In genomic region chr3:184185461-184186183, GRCh38 we compare ENCODE assay signal across 8 cellular contexts. TPM values are rescaled to one million over a fixed set of nuclear protein-coding genes. Genes with fewer than 3 reads are reported as not detected.
A peak's percentile ranks its signal among the peaks of the same experiment; 100 is the strongest.
DNase-seq lines count a peak whose midpoint lies in the region; ATAC-seq and TF ChIP-seq lines count a peak whose summit lies in the region.

No MANE protein-coding gene starts in this region.

- peak; percentile 84 for ATAC-seq in HG03439 (IDR thresholded peaks at IDR 0.05; ENCODE audit: unreplicated experiment)
- peak; percentile 95 for ATAC-seq in activated CD4-positive, alpha-beta T cell treated with anti-CD3 and anti-CD28 coated beads for 36 hours

- peak overlapping the region; percentile 97 for H3K4me3 ChIP-seq in choroid plexus epithelial cell (ENCODE audit: low read depth, low read length)

- DNase-seq in Ammon's horn (ENCODE audit: low spot score) (peak; percentile 99), GM19238 (ENCODE audit: insufficient read length, low spot score) (peak; percentile 97), NCI-H510A (lab: John Stamatoyannopoulos, UW) (peak; percentile 98), choroid plexus epithelial cell (ENCODE audit: low read depth) (peak; percentile 99), kidney glomerular epithelial cell (lab: John Stamatoyannopoulos, UW) (peak; percentile 94)
- peak; percentile 100 for DNase-seq in activated CD4-positive, alpha-beta T cell treated with anti-CD3 and anti-CD28 coated beads for 36 hours
- peak; percentile 98 to 99 for DNase-seq in stimulated activated CD4-positive, alpha-beta T cell treated with anti-CD3 and anti-CD28 coated beads, Interleukin-15, amount 100 ng/mL, for 48 hours (ENCODE audit: low read depth in 2 of 2)

- H3K36me3 Mint-ChIP-seq in activated CD4-positive, alpha-beta T cell treated with anti-CD3 and anti-CD28 coated beads for 36 hours (ENCODE audit: low read depth), result peaks cover 56% of the 10 kb centered on the region

- POLR2A ChIA-PET in activated CD4-positive, alpha-beta T cell treated with anti-CD3 and anti-CD28 coated beads for 36 hours (lab: Charles Lee), result interaction anchor here (0.6 kb wide), 3 partner anchors 11 to 39 kb away, joined by 3 to 5 read pairs (median 3); no protein-coding TSS in a partner anchor

- H3K9me3 Mint-ChIP-seq in activated CD4-positive, alpha-beta T cell treated with anti-CD3 and anti-CD28 coated beads for 36 hours (ENCODE audit: low read depth), result no peaks in the 10 kb centered on the region

- H3K27me3 Mint-ChIP-seq in activated CD4-positive, alpha-beta T cell treated with anti-CD3 and anti-CD28 coated beads for 36 hours, result no peaks in the 10 kb centered on the region

- peak overlapping the region; percentile 93 for H3K27ac Mint-ChIP-seq in activated CD4-positive, alpha-beta T cell treated with anti-CD3 and anti-CD28 coated beads for 36 hours

- CTCF ChIA-PET in activated CD4-positive, alpha-beta T cell treated with anti-CD3 and anti-CD28 coated beads for 36 hours (lab: Charles Lee), result interaction anchor here (0.7 to 1.6 kb wide), 3 partner anchors 40 to 76 kb away, joined by 3 to 7 read pairs (median 4); partner anchors contain the start of gene EEF1AKMT4

- intact Hi-C loops in activated CD4-positive, alpha-beta T cell treated with anti-CD3 and anti-CD28 coated beads for 36 hours (cut with DNase I, micrococcal nuclease), result loop anchor here (1.0 to 10.0 kb wide), 13 partner anchors 11 to 1402 kb away; partner anchors contain the start of genes AP2M1 (in 2 of the 2), DVL3 (in 2 of the 2), EEF1AKMT4 (in 2 of the 2) and EIF2B5 (in 2 of the 2)

- H3K4me1 Mint-ChIP-seq in activated CD4-positive, alpha-beta T cell treated with anti-CD3 and anti-CD28 coated beads for 36 hours, result peaks cover 32% of the 10 kb centered on the region

- peak overlapping the region; percentile 99 for H3K4me3 Mint-ChIP-seq in activated CD4-positive, alpha-beta T cell treated with anti-CD3 and anti-CD28 coated beads for 36 hours

- no peak for TF ChIP-seq CTCF in choroid plexus epithelial cell (conservative IDR thresholded peaks at IDR 0.05; ENCODE audit: low read depth, low read length)

RNA-seq across cellular contexts. Expression of gene ABCF3, which starts 0.4 kb away (rescaled TPM):
- total RNA-seq in activated CD4-positive, alpha-beta T cell treated with anti-CD3 and anti-CD28 coated beads for 36 hours, result 10 to 100 TPM; 58.2 to 66.2 TPM

RNA-seq across cellular contexts. Expression of gene AP2M1, which starts 11.0 kb away (rescaled TPM):
- 100 to 1,000 TPM; 192 to 204 TPM for total RNA-seq in activated CD4-positive, alpha-beta T cell treated with anti-CD3 and anti-CD28 coated beads for 36 hours

RNA-seq across cellular contexts. Expression of gene DVL3, which starts 30.4 kb away (rescaled TPM):
- 10 to 100 TPM; 24.9 to 29.6 TPM for total RNA-seq in activated CD4-positive, alpha-beta T cell treated with anti-CD3 and anti-CD28 coated beads for 36 hours

RNA-seq across cellular contexts. Expression of gene VWA5B2, which starts 43.8 kb away (rescaled TPM):
- total RNA-seq in activated CD4-positive, alpha-beta T cell treated with anti-CD3 and anti-CD28 coated beads for 36 hours, result not detected

RNA-seq across cellular contexts. Expression of gene EIF2B5, which starts 50.5 kb away (rescaled TPM):
- 10 to 100 TPM; 46.4 to 60.6 TPM for total RNA-seq in activated CD4-positive, alpha-beta T cell treated with anti-CD3 and anti-CD28 coated beads for 36 hours

Comparison
In these comparisons a context has a peak if more than half of its experiments do, and no peak if none do; other contexts are left out.
1. Peak in every context shown above with its lines: DNase-seq, ATAC-seq and H3K4me3 ChIP-seq.